21 cellular contexts compared by ENCODE assay signal in the genomic region with DNA sequence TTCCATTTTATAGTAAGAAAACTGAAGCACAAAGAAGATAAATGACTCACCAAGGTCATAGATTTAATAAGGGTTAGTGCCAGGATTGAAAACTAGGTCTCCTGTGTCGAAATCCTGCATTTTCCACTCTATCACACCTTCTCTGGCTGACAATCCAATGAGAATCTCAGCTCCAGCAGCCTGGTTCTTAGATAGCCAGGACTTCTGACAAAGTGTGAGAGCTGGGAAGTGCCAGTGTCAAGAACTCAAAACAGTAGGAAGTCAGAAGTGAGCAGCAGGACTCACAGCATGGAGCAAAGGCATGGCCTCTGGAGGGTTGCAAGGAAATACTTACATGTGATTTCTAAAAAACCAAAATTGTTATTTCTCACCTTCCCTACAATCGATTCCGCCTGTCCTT.
"Had no signal": no experiment of that assay in that cellular context is flagged by ENCODE, and none has a peak within 500 bp of the region (broad histone marks: within the 10 kb centered on the region; RNA-seq: fewer than 3 reads in every experiment).

No MANE protein-coding gene starts in this region.

- H3K9me3 ChIP-seq: colonic mucosa, mucosa of descending colon, neutrophil, psoas muscle, sigmoid colon, thoracic aorta, transverse colon had no signal

- ATAC-seq: mucosa of descending colon; naive thymus-derived CD8-positive, alpha-beta T cell; psoas muscle; stimulated activated naive B cell treated with anti-CD40 and anti-IgM and Interleukin-4, amounts not matched to agents 10 μg/mL and 1 μg/mL and 100 μg/mL, for 72 hours; stimulated activated naive CD8-positive, alpha-beta T cell treated with anti-CD3 and anti-CD28 coated beads, Interleukin-15, amount 100 ng/mL, for 72 hours had no signal

- FAIRE-seq: islet of Langerhans had no signal

- H3K4me2 ChIP-seq: hepatocyte had no signal

- H3K36me3 ChIP-seq: colonic mucosa, neutrophil, sigmoid colon, thoracic aorta, transverse colon had no signal

- H3K27ac ChIP-seq: colonic mucosa, hepatocyte, neutrophil, psoas muscle, sigmoid colon, skin epidermis, thoracic aorta, transverse colon had no signal

- H3K27me3 ChIP-seq: colonic mucosa, hepatocyte, neutrophil, sigmoid colon, transverse colon had no signal

- DNase-seq: colonic mucosa; dermis blood vessel endothelial cell; foreskin melanocyte; head of caudate nucleus; kidney glomerular epithelial cell; mammary epithelial cell; mucosa of descending colon; naive thymus-derived CD8-positive, alpha-beta T cell; psoas muscle; sigmoid colon; stimulated activated CD4-positive, alpha-beta T cell treated with anti-CD3 and anti-CD28 coated beads, Interleukin-2, amount 100 ng/mL, for 24 hours; stimulated activated CD4-positive, alpha-beta T cell treated with anti-CD3 and anti-CD28 coated beads, Interleukin-4, amount 100 ng/mL, for 4 hours; stimulated activated naive B cell treated with anti-CD40 and anti-IgM and Interleukin-4, amounts not matched to agents 10 μg/mL and 1 μg/mL and 100 μg/mL, for 72 hours; stimulated activated naive CD8-positive, alpha-beta T cell treated with anti-CD3 and anti-CD28 coated beads, Interleukin-15, amount 100 ng/mL, for 72 hours; substantia nigra; transverse colon had no signal

- H3K4me3 ChIP-seq: colonic mucosa, hepatocyte, mucosa of descending colon, psoas muscle, sigmoid colon, skin epidermis, thoracic aorta, transverse colon had no signal

- H3K79me2 ChIP-seq: hepatocyte had no signal

- H3K4me1 ChIP-seq: colonic mucosa, sigmoid colon, transverse colon had no signal
